ENCODE assay signal across 9 cellular contexts in the genomic region with DNA sequence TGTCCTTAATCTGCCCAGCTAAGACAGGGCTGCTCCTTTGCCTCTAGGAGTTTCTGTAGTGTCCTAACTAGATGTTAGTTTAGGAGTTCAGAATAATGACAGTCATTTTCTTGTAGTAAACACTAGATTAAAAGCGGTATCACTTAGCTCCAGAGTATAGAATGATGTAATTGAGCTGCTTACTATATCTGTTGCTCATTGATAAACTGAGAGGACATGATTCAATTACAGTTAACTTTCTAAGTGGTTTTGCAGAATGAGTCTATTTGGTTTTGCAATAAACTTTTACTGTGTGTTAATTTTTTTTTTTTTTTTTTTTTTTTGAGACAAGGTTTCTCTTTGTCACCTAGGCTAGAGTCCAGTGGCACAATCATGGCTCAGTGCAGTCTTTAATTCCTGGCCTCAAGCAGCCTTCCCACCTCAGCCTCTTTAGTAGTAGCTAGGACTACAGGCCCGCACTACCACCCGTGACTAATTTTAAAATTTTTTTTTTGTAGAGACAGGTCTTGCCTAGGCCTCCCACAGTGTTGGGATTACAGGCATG. TPM values are rescaled to one million over a fixed set of nuclear protein-coding genes. Genes with fewer than 3 reads are reported as not detected.
DNase-seq lines count a peak whose midpoint lies in the region; ATAC-seq, FAIRE-seq and TF ChIP-seq lines count a peak whose summit lies in the region.
"Had no signal": no experiment of that assay in that cellular context is flagged by ENCODE, and none has a peak within 500 bp of the region (broad histone marks: within the 10 kb centered on the region; RNA-seq: fewer than 3 reads in every experiment).

No MANE protein-coding gene starts in this region.

- H3K4me1 Mint-ChIP-seq in natural killer cell treated with Interleukin-12 subunit alpha and Interleukin-12 subunit beta and Interleukin-15 and Interleukin-18, amount 100 ng/mL, for 72 hours (ENCODE audit: low read depth in 2 of 2), result peaks cover 37 to 38% of the 10 kb centered on the region in 2 donors

- peak; percentile 51 to 52 for ATAC-seq in natural killer cell treated with Interleukin-12 subunit alpha and Interleukin-12 subunit beta and Interleukin-15 and Interleukin-18, amount 100 ng/mL, for 72 hours
- ATAC-seq in HG02870 (IDR thresholded peaks at IDR 0.05; ENCODE audit: unreplicated experiment) (no peak), HG03457 (IDR thresholded peaks at IDR 0.05; ENCODE audit: unreplicated experiment) (no peak), HG03565 (IDR thresholded peaks at IDR 0.05; ENCODE audit: unreplicated experiment) (no peak)

- peak overlapping the region; percentile 85 to 94 for H3K27ac Mint-ChIP-seq in natural killer cell treated with Interleukin-12 subunit alpha and Interleukin-12 subunit beta and Interleukin-15 and Interleukin-18, amount 100 ng/mL, for 72 hours

- peaks cover 6% of the 10 kb centered on the region for H3K9me3 Mint-ChIP-seq in natural killer cell treated with Interleukin-12 subunit alpha and Interleukin-12 subunit beta and Interleukin-15 and Interleukin-18, amount 100 ng/mL, for 72 hours

- DNase-seq in COLO829 (ENCODE audit: low spot score) (peak; percentile 32), NB4 (ENCODE audit: low read depth) (peak; percentile 29), amniotic epithelial cell (ENCODE audit: low read depth) (peak; percentile 47), frontal cortex (ENCODE audit: low spot score in 2 of 2) (no peak)
- DNase-seq in natural killer cell treated with Interleukin-12 subunit alpha and Interleukin-12 subunit beta and Interleukin-15 and Interleukin-18, amount 100 ng/mL, for 72 hours (ENCODE audit: low spot score), result no peak
- DNase-seq: NCI-H526 had no signal

- peak overlapping the region; percentile 21 for H3K4me3 ChIP-seq in NB4 (ENCODE audit: low read depth, low read length)

- TF ChIP-seq POLR2A in NB4 (IDR thresholded peaks at IDR 0.05; ENCODE audit: extremely low read depth, insufficient read length), result no peak

- TF ChIP-seq CTCF in NB4 (IDR thresholded peaks at IDR 0.05; ENCODE audit: low read depth, low read length), result no peak

- H3K36me3 Mint-ChIP-seq in natural killer cell treated with Interleukin-12 subunit alpha and Interleukin-12 subunit beta and Interleukin-15 and Interleukin-18, amount 100 ng/mL, for 72 hours, result peaks cover 5% of the 10 kb centered on the region

- peaks cover 0 to 2% of the 10 kb centered on the region in 2 donors for H3K27me3 Mint-ChIP-seq in natural killer cell treated with Interleukin-12 subunit alpha and Interleukin-12 subunit beta and Interleukin-15 and Interleukin-18, amount 100 ng/mL, for 72 hours

- H3K4me3 Mint-ChIP-seq in natural killer cell treated with Interleukin-12 subunit alpha and Interleukin-12 subunit beta and Interleukin-15 and Interleukin-18, amount 100 ng/mL, for 72 hours, result peak overlapping the region; percentile 84

- FAIRE-seq in frontal cortex (lab: Jason Lieb, UNC), result no peak

RNA-seq across cellular contexts. Expression of gene STMP1, which starts 1.8 kb away (rescaled TPM):
- 10 to 100 TPM; 17.3 to 20.0 TPM for total RNA-seq in natural killer cell treated with Interleukin-12 subunit alpha and Interleukin-12 subunit beta and Interleukin-15 and Interleukin-18, amount 100 ng/mL, for 72 hours
- 19.2 TPM for total RNA-seq in frontal cortex

Comparison
In these comparisons a context has a peak if more than half of its experiments do, and no peak if none do; other contexts are left out.
1. DNase-seq: peak in COLO829 (single experiment), NB4 (single experiment) and amniotic epithelial cell (single experiment); none in natural killer cell treated with Interleukin-12 subunit alpha and Interleukin-12 subunit beta and Interleukin-15 and Interleukin-18, amount 100 ng/mL, for 72 hours (single experiment) and frontal cortex (0 of 2).
2. ATAC-seq: peak in natural killer cell treated with Interleukin-12 subunit alpha and Interleukin-12 subunit beta and Interleukin-15 and Interleukin-18, amount 100 ng/mL, for 72 hours (2 of 2); none in HG02870 (single experiment), HG03457 (single experiment) and HG03565 (single experiment).